ENCODE assay signal across 16 cellular contexts in genomic region chr5:135601466-135601865, GRCh38. TPM values are rescaled to one million over a fixed set of nuclear protein-coding genes. Genes with fewer than 3 reads are reported as not detected.
DNase-seq lines count a peak whose midpoint lies in the region; ATAC-seq and TF ChIP-seq lines count a peak whose summit lies in the region.
"Had no signal": no experiment of that assay in that cellular context is flagged by ENCODE, and none has a peak within 500 bp of the region (broad histone marks: within the 10 kb centered on the region; RNA-seq: fewer than 3 reads in every experiment).

No MANE protein-coding gene starts in this region.

- CTCF ChIA-PET in MCF 10A (lab: Yijun Ruan, JAX): interaction anchor here (0.7 to 2.7 kb wide), 4 partner anchors 9 to 410 kb away, joined by 3 to 7 read pairs (median 4); no protein-coding TSS in a partner anchor
- CTCF ChIA-PET in Caco-2 (lab: Charles Lee): interaction anchor here (2.0 kb wide), 1 partner anchor 35 kb away, joined by 6 read pairs; no protein-coding TSS in a partner anchor

- BruUV-seq in MCF 10A (replicated peaks; lab: Mats Ljungman, UMichigan) (no TSS peak), Caco-2 (replicated peaks; lab: Mats Ljungman, UMichigan) (no TSS peak)

- 74% methylated on average over 3 of the region's 3 CpGs for WGBS in esophagus muscularis mucosa

- TF ChIP-seq CTCF in right atrium auricular region (IDR thresholded peaks at IDR 0.05) (no peak), esophagus muscularis mucosa (IDR thresholded peaks at IDR 0.05) (no peak), osteocyte (IDR thresholded peaks at IDR 0.05) (no peak), MCF 10A (IDR thresholded peaks at IDR 0.05; ENCODE audit: unreplicated experiment) (no peak), Caco-2 (IDR thresholded peaks at IDR 0.05; ENCODE audit: insufficient read depth in 1 of 2, low read depth in 1 of 2, low read length in 1 of 2, severe bottlenecking in 1 of 2, unreplicated experiment in 1 of 2) (no peak)

- POLR2A ChIA-PET in MCF 10A (lab: Yijun Ruan, JAX) (no interaction called here), Caco-2 (lab: Charles Lee) (no interaction called here)

- no peaks in the 10 kb centered on the region for H3K36me3 ChIP-seq in right atrium auricular region
- H3K36me3 ChIP-seq in esophagus muscularis mucosa: no peaks in the 10 kb centered on the region
- H3K36me3 ChIP-seq in Caco-2 (ENCODE audit: control insufficient read depth, insufficient read depth, low read length): no peaks in the 10 kb centered on the region
- H3K36me3 ChIP-seq: HAP-1 had no signal

- H3K9me3 ChIP-seq in right atrium auricular region: no peaks in the 10 kb centered on the region
- no peaks in the 10 kb centered on the region for H3K9me3 ChIP-seq in esophagus muscularis mucosa
- H3K9me3 ChIP-seq in Caco-2: no peaks in the 10 kb centered on the region
- H3K9me3 ChIP-seq: HAP-1 had no signal

- TF ChIP-seq POLR2A in esophagus muscularis mucosa (IDR thresholded peaks at IDR 0.05; ENCODE audit: low read depth): no peak

- no peak overlapping the region for H3K27ac Mint-ChIP-seq in osteocyte (ENCODE audit: unreplicated experiment)
- H3K27ac Mint-ChIP-seq in MCF 10A (ENCODE audit: low read depth, unreplicated experiment): no peak overlapping the region
- H3K27ac Mint-ChIP-seq in Caco-2 (ENCODE audit: unreplicated experiment): no peak overlapping the region
- H3K27ac Mint-ChIP-seq: HFFc6 had no signal

- H3K27ac ChIP-seq in right atrium auricular region (no peak overlapping the region), esophagus muscularis mucosa (replicated peaks in 1 of 4) (no peak overlapping the region)

- no peaks in the 10 kb centered on the region for H3K36me3 Mint-ChIP-seq in osteocyte (ENCODE audit: unreplicated experiment)
- no peaks in the 10 kb centered on the region for H3K36me3 Mint-ChIP-seq in MCF 10A (ENCODE audit: insufficient read depth, unreplicated experiment)
- no peaks in the 10 kb centered on the region for H3K36me3 Mint-ChIP-seq in Caco-2 (ENCODE audit: insufficient read depth, unreplicated experiment)
- H3K36me3 Mint-ChIP-seq: CD4-positive, alpha-beta memory T cell had no signal

- H3K9me3 Mint-ChIP-seq in osteocyte (ENCODE audit: unreplicated experiment) (no peaks in the 10 kb centered on the region), MCF 10A (ENCODE audit: unreplicated experiment) (no peaks in the 10 kb centered on the region), Caco-2 (ENCODE audit: unreplicated experiment) (no peaks in the 10 kb centered on the region)
- H3K9me3 Mint-ChIP-seq: CD4-positive, alpha-beta memory T cell; HFFc6 had no signal

- DNase-seq in right atrium auricular region (ENCODE audit: low spot score) (peak; percentile 16), Right ventricle myocardium superior (no peak), esophagus muscularis mucosa (ENCODE audit: extremely low spot score) (peak; percentile 80), osteocyte (ENCODE audit: extremely low spot score, unreplicated experiment) (peak; percentile 38), MCF 10A (ENCODE audit: unreplicated experiment) (no peak), Caco-2 (no peak)
- DNase-seq: C1 segment of cervical spinal cord; CD4-positive, alpha-beta memory T cell; COR-L47; DMS153; DND-41; GOT3; HFFc6 had no signal

- H3K27me3 ChIP-seq in right atrium auricular region (no peaks in the 10 kb centered on the region), esophagus muscularis mucosa (peaks cover 0 to 5% (median 0%) of the 10 kb centered on the region in 4 donors), Caco-2 (replicated peaks; ENCODE audit: control insufficient read depth, insufficient read depth, low read length) (no peaks in the 10 kb centered on the region; the same call in 1 of the 2 replicates)

- H3K27me3 Mint-ChIP-seq in osteocyte (ENCODE audit: unreplicated experiment) (peaks cover 18% of the 10 kb centered on the region), MCF 10A (ENCODE audit: insufficient read depth, unreplicated experiment) (peaks cover 31% of the 10 kb centered on the region), Caco-2 (ENCODE audit: insufficient read depth, unreplicated experiment) (peaks cover 7% of the 10 kb centered on the region)

- no peaks in the 10 kb centered on the region for H3K4me1 ChIP-seq in right atrium auricular region
- no peaks in the 10 kb centered on the region for H3K4me1 ChIP-seq in esophagus muscularis mucosa
- peaks cover 30% of the 10 kb centered on the region for H3K4me1 ChIP-seq in Caco-2
- H3K4me1 ChIP-seq: HAP-1 had no signal

- no peak for TF ChIP-seq EP300 in esophagus muscularis mucosa (IDR thresholded peaks at IDR 0.05)

- H3K4me3 ChIP-seq in right atrium auricular region (no peak overlapping the region), esophagus muscularis mucosa (no peak overlapping the region), Caco-2 (ENCODE audit: low read depth, low read length) (no peak overlapping the region)
- H3K4me3 ChIP-seq: HAP-1 had no signal

- H3K4me1 Mint-ChIP-seq in osteocyte (ENCODE audit: unreplicated experiment): no peaks in the 10 kb centered on the region
- H3K4me1 Mint-ChIP-seq in MCF 10A (ENCODE audit: insufficient read depth, unreplicated experiment): no peaks in the 10 kb centered on the region
- H3K4me1 Mint-ChIP-seq in Caco-2 (ENCODE audit: low read depth, unreplicated experiment): peaks cover 7% of the 10 kb centered on the region
- H3K4me1 Mint-ChIP-seq: CD4-positive, alpha-beta memory T cell had no signal

- no peak overlapping the region for H3K4me3 Mint-ChIP-seq in osteocyte (ENCODE audit: unreplicated experiment)
- no peak overlapping the region for H3K4me3 Mint-ChIP-seq in MCF 10A (ENCODE audit: unreplicated experiment)
- H3K4me3 Mint-ChIP-seq in Caco-2 (ENCODE audit: unreplicated experiment): no peak overlapping the region
- H3K4me3 Mint-ChIP-seq: CD4-positive, alpha-beta memory T cell; HFFc6 had no signal

- ATAC-seq in Right ventricle myocardium superior (ENCODE audit: poor library complexity): no peak

- intact Hi-C loops in Right ventricle myocardium superior (cut with DNase I) (no loop called here), esophagus muscularis mucosa (cut with DNase I) (no loop called here), MCF 10A (cut with micrococcal nuclease) (no loop called here), Caco-2 (cut with micrococcal nuclease; ENCODE audit: unreplicated experiment) (no loop called here)

RNA-seq across cellular contexts. Expression of gene CXCL14, which starts 22.7 kb away (rescaled TPM):
- total RNA-seq in right atrium auricular region (1 to 10 TPM in 1 of 2 donors, under 1 TPM in 1; 0.33 to 3.1 TPM), Right ventricle myocardium superior (1.3 TPM), esophagus muscularis mucosa (1 to 10 TPM in 3 of 4 donors, under 1 TPM in 1; 0.42 to 4.0 (median 2.6) TPM), osteocyte (0.16 TPM in 1 of 2 replicates, not detected in the other), MCF 10A (2022) (not detected in 2 replicates), Caco-2 (2022) (not detected in 2 replicates)
- total RNA-seq: A172; A673; CD4-positive, alpha-beta memory T cell had no signal

Comparison
In these comparisons a context has a peak if more than half of its experiments do, and no peak if none do; other contexts are left out.
1. DNase-seq: peak in right atrium auricular region (single experiment), esophagus muscularis mucosa (single experiment) and osteocyte (single experiment); none in Right ventricle myocardium superior (single experiment), MCF 10A (single experiment) and Caco-2 (0 of 2).